In genomic region chr5:128777052-128777451, GRCh38 we compare ENCODE assay signal across 12 cellular contexts.
DNase-seq lines count a peak whose midpoint lies in the region; ATAC-seq, FAIRE-seq and TF ChIP-seq lines count a peak whose summit lies in the region.
"Had no signal": no experiment of that assay in that cellular context is flagged by ENCODE, and none has a peak within 500 bp of the region (broad histone marks: within the 10 kb centered on the region; RNA-seq: fewer than 3 reads in every experiment).

No MANE protein-coding gene starts in this region.

- no peak for FAIRE-seq in small intestine (lab: Jason Lieb, UNC)

- H3K27ac ChIP-seq in breast epithelium (no peak overlapping the region), GM23338 (ENCODE audit: low read depth) (no peak overlapping the region), small intestine (ENCODE audit: low read depth in 1 of 2, low read length in 1 of 2) (no peak overlapping the region)

- H3K9me3 ChIP-seq in breast epithelium (no peaks in the 10 kb centered on the region), small intestine (ENCODE audit: control insufficient read depth, low read depth) (no peaks in the 10 kb centered on the region)

- no peak for TF ChIP-seq POLR2A in breast epithelium (IDR thresholded peaks at IDR 0.05)

- 90% methylated on average over 1 of the region's 1 CpG for WGBS in small intestine, 3 donors

- no peak overlapping the region for H3K4me3 Mint-ChIP-seq in MCF 10A (ENCODE audit: unreplicated experiment)
- no peak overlapping the region for H3K4me3 Mint-ChIP-seq in GM23338
- H3K4me3 Mint-ChIP-seq: neural crest cell had no signal

- no peaks in the 10 kb centered on the region for H3K79me2 ChIP-seq in GM23338 (replicated peaks; ENCODE audit: insufficient read depth)

- no peaks in the 10 kb centered on the region for H4K20me1 ChIP-seq in GM23338 (replicated peaks; ENCODE audit: insufficient read depth)

- no peak overlapping the region for H3K27ac Mint-ChIP-seq in MCF 10A (ENCODE audit: low read depth, unreplicated experiment)
- H3K27ac Mint-ChIP-seq in GM23338: peak overlapping the region; percentile 44

- H3K36me3 ChIP-seq in breast epithelium (no peaks in the 10 kb centered on the region), GM23338 (ENCODE audit: insufficient read depth) (no peaks in the 10 kb centered on the region), small intestine (ENCODE audit: control insufficient read depth in 2 of 2, insufficient read depth in 2 of 2, low read length in 2 of 2) (no peaks in the 10 kb centered on the region)

- BruUV-seq in MCF 10A (replicated peaks; lab: Mats Ljungman, UMichigan): no TSS peak

- H3K36me3 Mint-ChIP-seq in MCF 10A (ENCODE audit: insufficient read depth, unreplicated experiment) (no peaks in the 10 kb centered on the region), GM23338 (ENCODE audit: low read depth) (no peaks in the 10 kb centered on the region)

- CTCF ChIA-PET in MCF 10A (lab: Yijun Ruan, JAX): no interaction called here

- H3K27me3 ChIP-seq in breast epithelium (no peaks in the 10 kb centered on the region), GM23338 (ENCODE audit: insufficient read depth) (no peaks in the 10 kb centered on the region), small intestine (ENCODE audit: control insufficient read depth in 2 of 2, insufficient read depth in 2 of 2, low read length in 2 of 2) (no peaks in the 10 kb centered on the region)

- peak; percentile 33 for DNase-seq in MCF 10A (ENCODE audit: unreplicated experiment)
- no peak for DNase-seq in breast epithelium (ENCODE audit: low spot score in 2 of 2)
- DNase-seq in GM23338 (ENCODE audit: low spot score): no peak
- DNase-seq in RKO (ENCODE audit: low spot score): no peak
- no peak for DNase-seq in small intestine
- no peak for DNase-seq in stimulated activated CD4-positive, alpha-beta T cell treated with anti-CD3 and anti-CD28 coated beads, Interleukin-4, amount 100 ng/mL, for 4 hours
- no peak for DNase-seq in stimulated activated naive CD4-positive, alpha-beta T cell treated with Interleukin-2 at 50 U/mL for 16 hours (lab: John Stamatoyannopoulos, UW)
- DNase-seq: NCI-H1092; SIG-M5; stimulated activated CD4-positive, alpha-beta T cell treated with anti-CD3 and anti-CD28 coated beads, Interleukin-4, amount 100 ng/mL, for 24 hours had no signal

- intact Hi-C loops in MCF 10A (cut with micrococcal nuclease) (no loop called here), breast epithelium (cut with DNase I; ENCODE audit: low total_unique reads) (no loop called here)

- H2AFZ ChIP-seq in GM23338: peak overlapping the region; percentile 20; the same call in 1 of the 2 replicates

- H3K4me1 Mint-ChIP-seq in MCF 10A (ENCODE audit: insufficient read depth, unreplicated experiment): peaks cover 21% of the 10 kb centered on the region
- peaks cover 31% of the 10 kb centered on the region for H3K4me1 Mint-ChIP-seq in GM23338

- H3K9me3 Mint-ChIP-seq in MCF 10A (ENCODE audit: unreplicated experiment) (no peaks in the 10 kb centered on the region), GM23338 (no peaks in the 10 kb centered on the region)
- H3K9me3 Mint-ChIP-seq: neural crest cell had no signal

- POLR2A ChIA-PET in MCF 10A (lab: Yijun Ruan, JAX): no interaction called here

- no peaks in the 10 kb centered on the region for H3K9me2 ChIP-seq in GM23338 (ENCODE audit: insufficient read depth)

- H3K4me3 ChIP-seq in breast epithelium (no peak overlapping the region), GM23338 (no peak overlapping the region), small intestine (ENCODE audit: low read depth in 1 of 2, low read length in 2 of 2) (no peak overlapping the region)

- ATAC-seq in GM23338 (no peak), HG03432 (IDR thresholded peaks at IDR 0.05; ENCODE audit: unreplicated experiment) (peak; percentile 94)

- H3K4me1 ChIP-seq in breast epithelium: no peaks in the 10 kb centered on the region
- H3K4me1 ChIP-seq in GM23338 (ENCODE audit: insufficient read depth): peaks cover 23% of the 10 kb centered on the region
- H3K4me1 ChIP-seq in small intestine (ENCODE audit: control insufficient read depth in 2 of 2, insufficient read depth in 1 of 2, low read depth in 1 of 2, low read length in 1 of 2): no peaks in the 10 kb centered on the region

- peak overlapping the region; percentile 10; the same call in 1 of the 2 replicates for H3K4me2 ChIP-seq in GM23338

- no peaks in the 10 kb centered on the region for H3F3A ChIP-seq in GM23338 (replicated peaks; ENCODE audit: low read depth)

- TF ChIP-seq CTCF in MCF 10A (IDR thresholded peaks at IDR 0.05; ENCODE audit: unreplicated experiment) (no peak), breast epithelium (IDR thresholded peaks at IDR 0.05) (no peak), GM23338 (conservative IDR thresholded peaks at IDR 0.05; ENCODE audit: low read depth in 2 of 2) (no peak)

- H3K27me3 Mint-ChIP-seq in MCF 10A (ENCODE audit: insufficient read depth, unreplicated experiment) (no peaks in the 10 kb centered on the region), GM23338 (ENCODE audit: insufficient read depth, low read depth, poor library complexity) (no peaks in the 10 kb centered on the region)

TF ChIP-seq in GM23338, 12 proteins besides CTCF, POLR2A, EP300 and RAD21 (continues in another document):
- TF ChIP-seq STAT1 (IDR thresholded peaks at IDR 0.05; ENCODE audit: unreplicated experiment): no peak
- TF ChIP-seq CREB1 (CRISPR knock-in tag; IDR thresholded peaks at IDR 0.05; ENCODE audit: low read depth): no peak
- TF ChIP-seq ZNF331 (CRISPR knock-in tag; IDR thresholded peaks at IDR 0.05; ENCODE audit: low read depth): no peak
- no peak for TF ChIP-seq EZH2 (IDR thresholded peaks at IDR 0.05; ENCODE audit: low read depth, unreplicated experiment)
- no peak for TF ChIP-seq NANOG (IDR thresholded peaks at IDR 0.05; ENCODE audit: borderline replicate concordance)
- no peak for TF ChIP-seq ZNF462 (CRISPR knock-in tag; IDR thresholded peaks at IDR 0.05)
- no peak for TF ChIP-seq EZH2phosphoT487 (IDR thresholded peaks at IDR 0.05; ENCODE audit: unreplicated experiment)
- TF ChIP-seq ZNF114 (CRISPR knock-in tag; IDR thresholded peaks at IDR 0.05): no peak
